ENCODE assay signal across 8 cellular contexts in genomic region chr1:171081220-171081993, GRCh38. TPM values are rescaled to one million over a fixed set of nuclear protein-coding genes. Genes with fewer than 3 reads are reported as not detected.
A peak's percentile ranks its signal among the peaks of the same experiment; 100 is the strongest.
DNase-seq lines count a peak whose midpoint lies in the region; ATAC-seq, FAIRE-seq and TF ChIP-seq lines count a peak whose summit lies in the region.

No MANE protein-coding gene starts in this region.

- no peaks in the 10 kb centered on the region for H3K9me3 ChIP-seq in A549
- H3K9me3 ChIP-seq in ascending aorta: no peaks in the 10 kb centered on the region
- no peaks in the 10 kb centered on the region for H3K9me3 ChIP-seq in uterus

- H3K27me3 ChIP-seq in ascending aorta: no peaks in the 10 kb centered on the region
- no peaks in the 10 kb centered on the region for H3K27me3 ChIP-seq in uterus

- H3K4me2 ChIP-seq in A549: no peak overlapping the region

- WGBS in A549 (ENCODE audit: missing lambda C conversion rate): 67% methylated on average over 4 of the region's 4 CpGs

- H3K27ac ChIP-seq in A549 (no peak overlapping the region), ascending aorta (peak overlapping the region; percentile 78 to 80), uterus (peak overlapping the region; percentile 15 to 39)

- TF ChIP-seq EP300 in A549 (IDR thresholded peaks at IDR 0.05): no peak

- no peak overlapping the region for H3K4me3 ChIP-seq in A549
- no peak overlapping the region for H3K4me3 ChIP-seq in Jurkat, Clone E6-1 (ENCODE audit: low read length)
- H3K4me3 ChIP-seq in ascending aorta: peak overlapping the region in 1 of 2 donors; percentile 24
- H3K4me3 ChIP-seq in uterus: no peak overlapping the region

- TF ChIP-seq RAD21 in A549 (conservative IDR thresholded peaks at IDR 0.05 in 1 of 2, IDR thresholded peaks at IDR 0.05 in 1 of 2): peak in 1 of 2 experiments; percentile 37; a peak in 2 of 5 replicates

- TF ChIP-seq POLR2A in A549 (IDR thresholded peaks at IDR 0.05; ENCODE audit: low read length) (no peak), uterus (IDR thresholded peaks at IDR 0.05) (no peak)

- no peaks in the 10 kb centered on the region for H3K4me1 ChIP-seq in A549
- H3K4me1 ChIP-seq in ascending aorta: peaks cover 0 to 10% of the 10 kb centered on the region in 2 donors
- H3K4me1 ChIP-seq in uterus: peaks cover 0 to 7% of the 10 kb centered on the region in 2 donors

- no peaks in the 10 kb centered on the region for H3K36me3 ChIP-seq in ascending aorta
- no peaks in the 10 kb centered on the region for H3K36me3 ChIP-seq in uterus

- FAIRE-seq in A549 (lab: Jason Lieb, UNC): no peak

- peak in 1 of 2 experiments; percentile 35; a peak in 1 of 6 replicates for ATAC-seq in A549

- CTCF ChIA-PET in A549 (lab: Yijun Ruan, JAX): interaction anchor here (1.0 to 2.3 kb wide), 6 partner anchors 9 to 631 kb away, joined by 3 to 12 read pairs (median 6); partner anchors contain the start of genes FMO3 and FMO4

- intact Hi-C loops in ascending aorta (cut with DNase I) (loop anchor here (1.0 kb wide), 3 partner anchors 60 to 232 kb away; no protein-coding TSS in a partner anchor), uterus (cut with DNase I; ENCODE audit: low total_unique reads) (no loop called here)

- DNase-seq in A549 (ENCODE audit: low read depth in 1 of 2, low spot score in 1 of 2) (peak in 1 of 2 experiments; percentile 7), ascending aorta (ENCODE audit: low spot score in 2 of 2) (no peak), iris pigment epithelial cell (ENCODE audit: low read depth) (peak; percentile 66), uterus (no peak), middle frontal gyrus (ENCODE audit: extremely low spot score, low spot score) (no peak), ureter (ENCODE audit: low spot score) (no peak)
- DNase-seq in Jurkat, Clone E6-1 (ENCODE audit: low read depth, low spot score): peak; percentile 16
- no peak for DNase-seq in activated effector memory CD4-positive, alpha-beta T cell treated with anti-CD3 and anti-CD28 coated beads, Interleukin-2, amount 50 U/mL, for 16 hours

- POLR2A ChIA-PET in A549 (lab: Yijun Ruan, JAX): no interaction called here

- TF ChIP-seq CTCF in A549 (IDR thresholded peaks at IDR 0.05) (peak; percentile 24; the same call in 2 of the 3 replicates), ascending aorta (IDR thresholded peaks at IDR 0.05) (peak; percentile 41 to 56 (median 43)), uterus (IDR thresholded peaks at IDR 0.05) (peak; percentile 44 to 69 (median 50))

TF ChIP-seq in A549, 52 proteins besides CTCF, POLR2A, EP300 and RAD21:
- TF ChIP-seq SMC3 (IDR thresholded peaks at IDR 0.05): 0 out of 3 replicates have a peak, but pooled peaks have one; percentile 14
- no peak for TF ChIP-seq KDM5A (IDR thresholded peaks at IDR 0.05)

RNA-seq across cellular contexts. Expression of gene FMO3, which starts 9.3 kb away (rescaled TPM):
- polyA plus RNA-seq in A549 (2011; rRNA removed) (not detected in 2 replicates), A549 (2017; fragmentation: RNase III; extraction: RNeasy Plus Mini Kit Qiagen cat#74134 plus additional on column Dnase treatment) (not detected in 3 replicates)
- not detected in 2 replicates for polyA plus RNA-seq in A549 (2012; cell fraction: cytosol; rRNA removed)
- polyA plus RNA-seq in A549 (2012; cell fraction: nucleus; rRNA removed): not detected in 2 replicates
- polyA minus RNA-seq in A549 (2011; rRNA and poly(A)+ RNA removed): not detected in 2 replicates
- polyA plus RNA-seq in Jurkat, Clone E6-1 (2012; ENCODE audit: insufficient read depth, insufficient read length): not detected
- total RNA-seq in ascending aorta (6.0 TPM), uterus (10 to 100 TPM in 1 of 4 donors, 1 to 10 TPM in 1, under 1 TPM in 2; 0.14 to 30.9 (median 1.1) TPM), ureter (0.65 TPM)

Comparison
In these comparisons a context has a peak if more than half of its experiments do, and no peak if none do; other contexts are left out.
1. DNase-seq: peak in Jurkat, Clone E6-1 (single experiment) and iris pigment epithelial cell (single experiment); none in ascending aorta (0 of 2), uterus (0 of 2), middle frontal gyrus (single experiment), activated effector memory CD4-positive, alpha-beta T cell treated with anti-CD3 and anti-CD28 coated beads, Interleukin-2, amount 50 U/mL, for 16 hours (single experiment) and ureter (single experiment).
2. H3K27ac ChIP-seq: peak in ascending aorta (2 of 2) and uterus (2 of 2); none in A549 (0 of 2).
3. Peak in every context shown above with its lines, with median percentiles within 50 percentile points of each other: CTCF ChIP-seq.